1 cellular context compared by ENCODE assay signal in the genomic region with DNA sequence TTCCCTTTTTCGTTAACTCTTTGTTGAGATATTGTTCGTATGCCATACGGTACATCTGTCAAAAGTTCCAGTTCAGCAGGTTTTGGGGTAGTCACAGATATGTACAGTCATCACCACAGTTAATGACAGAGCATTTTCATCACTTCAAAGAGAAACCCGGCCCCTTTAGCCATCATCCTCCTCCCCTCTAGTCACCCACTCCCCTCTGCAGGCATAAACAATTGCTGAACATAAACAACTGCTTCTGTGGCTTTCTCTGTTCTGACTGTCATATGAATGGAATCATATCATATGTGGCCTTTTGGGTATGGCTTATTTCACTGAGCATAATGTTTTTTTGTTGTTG.
TF ChIP-seq lines count a peak whose summit lies in the region.

No MANE protein-coding gene starts in this region.

TF ChIP-seq in IMR-90, 13 proteins besides CTCF, POLR2A, EP300 and RAD21 (continued from another document):
- TF ChIP-seq RCOR1 (IDR thresholded peaks at IDR 0.05; ENCODE audit: insufficient replicate concordance, low read length): no peak
